8 cellular contexts compared by ENCODE assay signal in genomic region chr2:176830362-176830761, GRCh38.
DNase-seq lines count a peak whose midpoint lies in the region; ATAC-seq and TF ChIP-seq lines count a peak whose summit lies in the region.

No MANE protein-coding gene starts in this region.

- BruUV-seq in OCI-LY7 (replicated peaks; lab: Mats Ljungman, UMichigan), result no TSS peak

- no peaks in the 10 kb centered on the region for H3K9me2 ChIP-seq in OCI-LY7 (ENCODE audit: insufficient read depth, low read length)

- CTCF ChIA-PET in HEK293T (lab: Yijun Ruan, JAX), result interaction anchor here (1.0 kb wide), 2 partner anchors 8 to 16 kb away, joined by 3 to 4 read pairs; no protein-coding TSS in a partner anchor
- CTCF ChIA-PET in OCI-LY7 (lab: Charles Lee; ENCODE audit: unreplicated experiment), result no interaction called here

- H3K4me2 ChIP-seq in OCI-LY7 (ENCODE audit: low read length), result no peak overlapping the region

- no peaks in the 10 kb centered on the region for H3K79me2 ChIP-seq in OCI-LY7 (ENCODE audit: insufficient read depth, low read depth, low read length)

- ATAC-seq in left colon, result peak; percentile 55

- H4K20me1 ChIP-seq in OCI-LY7 (ENCODE audit: insufficient read depth, low read length), result no peaks in the 10 kb centered on the region

- no peaks in the 10 kb centered on the region for H3K36me3 ChIP-seq in OCI-LY7 (ENCODE audit: insufficient read depth, low read length)

- peak; percentile 6 for DNase-seq in NCI-H1694 treated with DMSO at 0.1 percent for 48 hours (lab: John Stamatoyannopoulos, UW)
- DNase-seq in NCI-H1694 (lab: John Stamatoyannopoulos, UW), result no peak
- peak; percentile 45 for DNase-seq in HEK293T (ENCODE audit: extremely low spot score)
- peak; percentile 29 for DNase-seq in OCI-LY7 (ENCODE audit: low spot score)
- no peak for DNase-seq in left colon
- no peak for DNase-seq in amygdala (lab: John Stamatoyannopoulos, UW)
- no peak for DNase-seq in KG1 (lab: John Stamatoyannopoulos, UW)
- DNase-seq in NCI-H1048 (lab: John Stamatoyannopoulos, UW), result no peak

- no peak overlapping the region for H2AFZ ChIP-seq in OCI-LY7 (ENCODE audit: low read length)

- no peaks in the 10 kb centered on the region for H3K4me1 ChIP-seq in OCI-LY7 (ENCODE audit: insufficient read depth, low read length, poor library complexity, severe bottlenecking)

- intact Hi-C loops in OCI-LY7 (cut with micrococcal nuclease; ENCODE audit: unreplicated experiment), result no loop called here
- intact Hi-C loops in left colon (cut with DNase I, micrococcal nuclease), result no loop called here

- TF ChIP-seq CTCF in OCI-LY7 (conservative IDR thresholded peaks at IDR 0.05; ENCODE audit: low read length), result peak; percentile 70

- no peaks in the 10 kb centered on the region for H3K9me3 ChIP-seq in OCI-LY7 (ENCODE audit: low read length)

- POLR2A ChIA-PET in HEK293T (lab: Yijun Ruan, JAX) (no interaction called here), OCI-LY7 (lab: Charles Lee) (no interaction called here)

- no peak overlapping the region for H3K27ac ChIP-seq in OCI-LY7 (ENCODE audit: low read depth, low read length, poor library complexity, severe bottlenecking)

- H3K4me3 ChIP-seq in OCI-LY7 (ENCODE audit: low read depth, low read length, poor library complexity, severe bottlenecking), result no peak overlapping the region

TF ChIP-seq in HEK293T, 16 proteins besides CTCF, POLR2A, EP300 and RAD21:
- TF ChIP-seq PKNOX1 (IDR thresholded peaks at IDR 0.05), result peak; percentile 37; the same call in 1 of the 2 replicates
- TF ChIP-seq ARNT (IDR thresholded peaks at IDR 0.05), result no peak

Comparison
In these comparisons a context has a peak if more than half of its experiments do, and no peak if none do; other contexts are left out.
1. DNase-seq: peak in NCI-H1694 treated with DMSO at 0.1 percent for 48 hours (single experiment), HEK293T (single experiment) and OCI-LY7 (single experiment); none in NCI-H1694 (single experiment), left colon (0 of 2), amygdala (0 of 56), KG1 (single experiment) and NCI-H1048 (single experiment).